11 cellular contexts compared by ENCODE assay signal in the genomic region with DNA sequence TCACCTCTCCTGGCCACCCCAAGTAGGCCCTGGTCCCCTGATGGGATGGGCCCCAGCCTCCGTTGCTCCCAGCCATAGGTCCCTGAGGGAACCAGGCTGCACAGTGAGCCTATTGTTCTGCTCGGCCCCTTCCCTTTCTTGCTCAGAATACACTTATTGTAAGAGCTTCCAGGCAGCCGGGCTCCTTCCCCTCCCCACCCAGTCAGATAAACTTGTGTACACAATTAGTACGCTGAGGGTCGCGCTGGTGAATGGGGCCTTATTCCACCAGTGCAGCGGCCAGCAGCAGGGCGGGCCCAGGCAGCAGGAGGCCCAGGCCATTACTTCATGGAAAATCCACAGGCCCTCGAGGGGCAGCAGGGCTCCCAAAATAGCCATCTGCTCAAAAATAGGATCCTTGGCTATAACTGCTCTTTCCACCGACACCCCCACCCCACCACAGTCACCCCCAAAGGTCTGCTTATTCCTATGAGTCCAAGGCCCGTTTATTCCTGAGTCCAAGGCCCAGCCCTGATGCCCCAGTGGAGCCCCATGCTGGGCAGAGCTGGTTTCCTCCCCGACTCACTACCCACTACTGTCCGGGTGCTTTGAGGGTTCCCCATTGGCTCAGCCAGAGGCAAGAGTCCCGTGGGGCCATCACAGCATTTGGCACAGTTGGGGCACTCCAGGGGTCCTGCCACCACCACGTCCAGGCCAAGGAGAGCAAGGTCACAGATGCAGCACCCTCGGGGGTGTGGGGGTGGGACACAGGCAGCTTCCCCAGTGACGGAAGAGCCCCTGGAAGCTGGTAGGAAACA. TPM values are rescaled to one million over a fixed set of nuclear protein-coding genes. Genes with fewer than 3 reads are reported as not detected.
DNase-seq lines count a peak whose midpoint lies in the region; ATAC-seq and TF ChIP-seq lines count a peak whose summit lies in the region.
"Had no signal": no experiment of that assay in that cellular context is flagged by ENCODE, and none has a peak within 500 bp of the region (broad histone marks: within the 10 kb centered on the region; RNA-seq: fewer than 3 reads in every experiment).

No MANE protein-coding gene starts in this region.

- no peak overlapping the region for H3K4me2 ChIP-seq in parathyroid adenoma (ENCODE audit: low read length)

- CTCF ChIA-PET in CD4-positive, alpha-beta memory T cell (lab: Charles Lee; ENCODE audit: partially characterized antibody): interaction anchor here (0.9 to 3.0 kb wide), 2 partner anchors 86 to 165 kb away, joined by 3 to 8 read pairs; no protein-coding TSS in a partner anchor

- H2AFZ ChIP-seq in parathyroid adenoma: no peak overlapping the region

- peaks cover 18% of the 10 kb centered on the region for H3K79me2 ChIP-seq in parathyroid adenoma

- H3K36me3 ChIP-seq in right atrium auricular region: peaks cover 99% of the 10 kb centered on the region
- no peaks in the 10 kb centered on the region for H3K36me3 ChIP-seq in parathyroid adenoma (ENCODE audit: control insufficient read depth, insufficient read depth, low read length)
- H3K36me3 ChIP-seq in CD4-positive, alpha-beta memory T cell (ENCODE audit: insufficient read depth, low read length): peaks cover 62% of the 10 kb centered on the region

- no peaks in the 10 kb centered on the region for H3K27me3 Mint-ChIP-seq in CD4-positive, alpha-beta memory T cell
- H3K27me3 Mint-ChIP-seq in immature natural killer cell (ENCODE audit: low read depth in 3 of 3): peaks cover 5 to 9% (median 6%) of the 10 kb centered on the region in 3 donors

- H3K36me3 Mint-ChIP-seq in activated naive CD4-positive, alpha-beta T cell treated with anti-CD3 and anti-CD28 coated beads, Interleukin-2, amount 50 U/mL, for 72 hours: no peaks in the 10 kb centered on the region
- H3K36me3 Mint-ChIP-seq in CD4-positive, alpha-beta memory T cell: peaks cover 5 to 59% of the 10 kb centered on the region in 2 donors
- peaks cover 0 to 11% (median 5%) of the 10 kb centered on the region in 3 donors for H3K36me3 Mint-ChIP-seq in immature natural killer cell

- POLR2A ChIA-PET in CD4-positive, alpha-beta memory T cell (lab: Charles Lee; ENCODE audit: partially characterized antibody): interaction anchor here (1.3 kb wide), 1 partner anchor 10 kb away, joined by 3 read pairs; no protein-coding TSS in a partner anchor

- H3K4me3 Mint-ChIP-seq in CD4-positive, alpha-beta memory T cell: no peak overlapping the region
- H3K4me3 Mint-ChIP-seq in immature natural killer cell: no peak overlapping the region

- H3K4me1 ChIP-seq in right atrium auricular region (peaks cover 0 to 76% of the 10 kb centered on the region in 2 donors), parathyroid adenoma (peaks cover 5% of the 10 kb centered on the region)
- H3K4me1 ChIP-seq in CD4-positive, alpha-beta memory T cell (ENCODE audit: insufficient read depth, low read length): no peaks in the 10 kb centered on the region

- no peak overlapping the region for H3K9ac ChIP-seq in parathyroid adenoma

- peaks cover 0 to 12% (median 4%) of the 10 kb centered on the region in 4 donors for H3K4me1 Mint-ChIP-seq in CD4-positive, alpha-beta memory T cell
- H3K4me1 Mint-ChIP-seq in immature natural killer cell: peaks cover 24% of the 10 kb centered on the region in 2 donors

- ATAC-seq in activated naive CD4-positive, alpha-beta T cell treated with anti-CD3 and anti-CD28 coated beads, Interleukin-2, amount 50 U/mL, for 72 hours: no peak
- no peak for ATAC-seq in GM18517 (IDR thresholded peaks at IDR 0.05; ENCODE audit: unreplicated experiment)

- H3K27ac Mint-ChIP-seq in activated naive CD4-positive, alpha-beta T cell treated with anti-CD3 and anti-CD28 coated beads, Interleukin-2, amount 50 U/mL, for 72 hours: peak overlapping the region; percentile 39 to 50
- peak overlapping the region in 2 of 7 donors; percentile 24 to 84 for H3K27ac Mint-ChIP-seq in CD4-positive, alpha-beta memory T cell
- H3K27ac Mint-ChIP-seq in immature natural killer cell: peak overlapping the region in 2 of 6 donors; percentile 26 to 45

- H3K27me3 ChIP-seq in right atrium auricular region: no peaks in the 10 kb centered on the region
- no peaks in the 10 kb centered on the region for H3K27me3 ChIP-seq in parathyroid adenoma (ENCODE audit: control insufficient read depth, insufficient read depth, low read length)
- H3K27me3 ChIP-seq in CD4-positive, alpha-beta memory T cell (ENCODE audit: insufficient read depth, low read length): no peaks in the 10 kb centered on the region

- H3K27ac ChIP-seq in right atrium auricular region: peak overlapping the region; percentile 82 to 93
- peak overlapping the region; percentile 36 for H3K27ac ChIP-seq in parathyroid adenoma
- H3K27ac ChIP-seq in CD4-positive, alpha-beta memory T cell (ENCODE audit: low read depth, low read length): no peak overlapping the region

- TF ChIP-seq CTCF in right atrium auricular region (IDR thresholded peaks at IDR 0.05) (no peak), parathyroid adenoma (IDR thresholded peaks at IDR 0.05) (no peak)

- DNase-seq in activated naive CD4-positive, alpha-beta T cell treated with anti-CD3 and anti-CD28 coated beads, Interleukin-2, amount 50 U/mL, for 72 hours (ENCODE audit: low spot score in 2 of 2): no peak
- no peak for DNase-seq in activated naive CD4-positive, alpha-beta T cell (lab: John Stamatoyannopoulos, UW)
- DNase-seq in right atrium auricular region (ENCODE audit: low spot score) (peak; percentile 80), immature natural killer cell (no peak), NCI-H2196 treated with DMSO at 0.1 percent for 48 hours (lab: John Stamatoyannopoulos, UW; ENCODE audit: unreplicated experiment) (no peak)
- DNase-seq in CD4-positive, alpha-beta memory T cell: no peak
- DNase-seq: cerebellar nuclear complex, NCI-H2171 had no signal

- H3K9me3 ChIP-seq in right atrium auricular region (no peaks in the 10 kb centered on the region), parathyroid adenoma (ENCODE audit: control insufficient read depth, low read length) (no peaks in the 10 kb centered on the region)
- H3K9me3 ChIP-seq in CD4-positive, alpha-beta memory T cell (ENCODE audit: control insufficient read depth in 1 of 2, low read length in 2 of 2): no peaks in the 10 kb centered on the region

- intact Hi-C loops in CD4-positive, alpha-beta memory T cell (cut with micrococcal nuclease): no loop called here

- H3K9me3 Mint-ChIP-seq in activated naive CD4-positive, alpha-beta T cell treated with anti-CD3 and anti-CD28 coated beads, Interleukin-2, amount 50 U/mL, for 72 hours: no peaks in the 10 kb centered on the region
- H3K9me3 Mint-ChIP-seq in CD4-positive, alpha-beta memory T cell: no peaks in the 10 kb centered on the region
- no peaks in the 10 kb centered on the region for H3K9me3 Mint-ChIP-seq in immature natural killer cell

- H3K4me3 ChIP-seq in right atrium auricular region: no peak overlapping the region
- no peak overlapping the region for H3K4me3 ChIP-seq in parathyroid adenoma (ENCODE audit: low read depth, low read length)
- H3K4me3 ChIP-seq in CD4-positive, alpha-beta memory T cell (ENCODE audit: low read length in 2 of 2): no peak overlapping the region

RNA-seq across cellular contexts. Expression of gene CAPN12, which starts 22.1 kb away (rescaled TPM):
- 1 to 10 TPM; 1.6 to 9.0 TPM for total RNA-seq in activated naive CD4-positive, alpha-beta T cell treated with anti-CD3 and anti-CD28 coated beads, Interleukin-2, amount 50 U/mL, for 72 hours
- under 1 TPM; 0.74 to 0.90 TPM for total RNA-seq in right atrium auricular region
- total RNA-seq in CD4-positive, alpha-beta memory T cell: 10 to 100 TPM; 16.8 to 19.5 TPM
- 1 to 10 TPM; 3.9 to 9.9 TPM for polyA plus RNA-seq in CD4-positive, alpha-beta memory T cell
- 10 to 100 TPM; 25.7 to 72.8 (median 55.1) TPM for polyA plus RNA-seq in immature natural killer cell

RNA-seq across cellular contexts. Expression of gene LGALS7, which starts 51.1 kb away (rescaled TPM):
- not detected for total RNA-seq in activated naive CD4-positive, alpha-beta T cell treated with anti-CD3 and anti-CD28 coated beads, Interleukin-2, amount 50 U/mL, for 72 hours
- total RNA-seq in right atrium auricular region: not detected
- total RNA-seq in CD4-positive, alpha-beta memory T cell: not detected
- not detected for polyA plus RNA-seq in CD4-positive, alpha-beta memory T cell
- not detected for polyA plus RNA-seq in immature natural killer cell
- total RNA-seq: renal cortical epithelial cell had no signal
